ENCODE assay signal across 23 cellular contexts in the genomic region with DNA sequence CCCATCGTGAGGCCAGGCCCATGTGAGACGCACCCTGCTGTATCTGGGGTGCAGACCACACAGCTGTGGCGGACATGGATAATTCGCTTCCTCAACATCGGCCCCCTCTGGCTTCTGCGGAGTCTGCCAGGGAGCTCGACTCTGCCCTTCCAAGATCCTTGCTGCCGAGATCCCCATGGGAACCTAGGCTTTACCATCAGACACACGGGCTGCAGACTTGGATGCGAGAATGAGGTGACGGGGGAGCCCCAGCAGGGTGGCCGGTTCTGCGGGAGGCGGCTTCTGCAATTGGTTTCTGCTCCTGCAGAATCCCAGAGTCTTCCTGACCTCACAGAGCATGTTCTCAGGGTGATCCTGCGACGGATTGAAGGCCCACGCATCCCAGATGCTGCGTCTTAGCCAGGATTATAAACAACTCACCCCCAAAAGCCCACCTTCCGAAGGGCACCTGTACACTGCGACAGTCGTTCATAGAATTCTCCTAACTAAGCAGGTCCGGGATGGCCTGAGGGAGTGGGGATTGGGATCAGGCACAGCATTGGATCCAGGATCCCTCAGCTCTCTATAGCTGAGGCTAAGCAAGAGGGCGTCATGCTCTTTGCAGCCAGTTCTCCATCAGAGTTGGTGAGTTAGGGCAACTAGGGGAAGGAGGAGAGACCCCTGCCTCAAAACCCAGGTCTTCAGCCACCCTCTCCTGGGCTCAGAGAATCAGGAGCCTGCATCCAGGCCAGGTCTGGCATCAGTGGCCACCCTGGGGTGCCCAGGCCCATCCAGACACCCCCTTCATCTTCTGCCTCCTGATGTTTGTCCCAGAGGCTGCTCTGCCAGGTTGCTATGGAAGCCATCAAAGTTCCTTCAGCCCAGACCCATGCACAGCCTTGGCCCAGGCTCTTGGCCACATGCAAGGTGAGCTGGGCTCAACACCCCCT.
"Had no signal": no experiment of that assay in that cellular context is flagged by ENCODE, and none has a peak within 500 bp of the region (broad histone marks: within the 10 kb centered on the region; RNA-seq: fewer than 3 reads in every experiment).

No MANE protein-coding gene starts in this region.

- H3K27me3 Mint-ChIP-seq: activated CD4-positive, alpha-beta T cell treated with anti-CD3 and anti-CD28 coated beads, Interleukin-2, amount 10 ng/mL, durations not matched to agents 7 days and 5 days had no signal

- H3K4me1 ChIP-seq: suprapubic skin had no signal

- H3K36me3 Mint-ChIP-seq: mesothelial cell of epicardium, natural killer cell, T-cell had no signal

- H3K4me3 ChIP-seq: lung, ovary, suprapubic skin had no signal

- H3K9me3 Mint-ChIP-seq: activated CD4-positive, alpha-beta T cell treated with anti-CD3 and anti-CD28 coated beads, Interleukin-2, amount 10 ng/mL, durations not matched to agents 7 days and 5 days; activated naive CD4-positive, alpha-beta T cell treated with anti-CD3 and anti-CD28 coated beads for 36 hours; activated naive CD8-positive, alpha-beta T cell treated with anti-CD3 and anti-CD28 coated beads, Interleukin-2, amount 50 U/mL, for 24 hours; mesothelial cell of epicardium; natural killer cell; stimulated activated naive CD8-positive, alpha-beta T cell treated with anti-CD3 and anti-CD28 coated beads, Interleukin-15, Interleukin-2, amounts not matched to agents 100 ng/mL and 50 ng/mL, for 24 hours; T-cell; T-helper 2 cell treated with Interferon-gamma antibody and Interleukin-4, amounts not matched to agents 5 μg/mL and 100 μg/mL, for 36 hours had no signal

- H3K4me3 Mint-ChIP-seq: activated CD4-positive, alpha-beta T cell treated with anti-CD3 and anti-CD28 coated beads, Interleukin-2, amount 10 ng/mL, durations not matched to agents 7 days and 5 days; activated CD8-positive, alpha-beta T cell treated with anti-CD3 and anti-CD28 coated beads, Interleukin-2, amount 10 ng/mL, durations not matched to agents 7 days and 5 days; activated naive CD4-positive, alpha-beta T cell treated with anti-CD3 and anti-CD28 coated beads for 36 hours; activated naive CD8-positive, alpha-beta T cell treated with anti-CD3 and anti-CD28 coated beads, Interleukin-2, amount 50 U/mL, for 24 hours; mesothelial cell of epicardium; natural killer cell; stimulated activated naive CD8-positive, alpha-beta T cell treated with anti-CD3 and anti-CD28 coated beads, Interleukin-15, Interleukin-2, amounts not matched to agents 100 ng/mL and 50 ng/mL, for 24 hours; T-cell; T-helper 2 cell treated with Interferon-gamma antibody and Interleukin-4, amounts not matched to agents 5 μg/mL and 100 μg/mL, for 36 hours had no signal

- FAIRE-seq: kidney had no signal

- H3K4me1 Mint-ChIP-seq: activated CD4-positive, alpha-beta T cell treated with anti-CD3 and anti-CD28 coated beads, Interleukin-2, amount 10 ng/mL, durations not matched to agents 7 days and 5 days; natural killer cell; T-cell had no signal

- DNase-seq: activated CD4-positive, alpha-beta T cell treated with anti-CD3 and anti-CD28 coated beads, Interleukin-2, amount 10 ng/mL, durations not matched to agents 7 days and 5 days; activated CD4-positive, CD25-positive, alpha-beta regulatory T cell treated with anti-CD3 and anti-CD28 coated beads, Interleukin-2, amount 50 U/mL, for 72 hours; activated CD8-positive, alpha-beta T cell treated with anti-CD3 and anti-CD28 coated beads, Interleukin-2, amount 10 ng/mL, durations not matched to agents 7 days and 5 days; activated naive CD4-positive, alpha-beta T cell treated with anti-CD3 and anti-CD28 coated beads for 36 hours; activated naive CD8-positive, alpha-beta T cell treated with anti-CD3 and anti-CD28 coated beads, Interleukin-2, amount 50 U/mL, for 24 hours; activated T-cell treated with anti-CD3 and anti-CD28 coated beads, Interleukin-2, amount 50 U/mL, for 48 hours; cerebellar nuclear complex; effector CD4-positive, alpha-beta T cell; foreskin melanocyte; kidney; natural killer cell; ovary; right cardiac atrium; SK-N-SH; stimulated activated CD4-positive, alpha-beta T cell treated with anti-CD3 and anti-CD28 coated beads, Interleukin-12 subunit alpha, Interleukin-12 subunit beta, amount 100 ng/mL, for 4 hours; T-cell; trophoblast cell; WERI-Rb-1 had no signal

- H3K9me3 ChIP-seq: ovary, SK-N-SH, suprapubic skin had no signal

- H3K36me3 ChIP-seq: ovary, suprapubic skin, WERI-Rb-1 had no signal

- H3K27ac Mint-ChIP-seq: activated CD4-positive, alpha-beta T cell treated with anti-CD3 and anti-CD28 coated beads, Interleukin-2, amount 10 ng/mL, durations not matched to agents 7 days and 5 days; activated CD8-positive, alpha-beta T cell treated with anti-CD3 and anti-CD28 coated beads, Interleukin-2, amount 10 ng/mL, durations not matched to agents 7 days and 5 days; activated naive CD4-positive, alpha-beta T cell treated with anti-CD3 and anti-CD28 coated beads for 36 hours; mesothelial cell of epicardium; natural killer cell; stimulated activated naive CD8-positive, alpha-beta T cell treated with anti-CD3 and anti-CD28 coated beads, Interleukin-15, Interleukin-2, amounts not matched to agents 100 ng/mL and 50 ng/mL, for 24 hours; T-cell; T-helper 2 cell treated with Interferon-gamma antibody and Interleukin-4, amounts not matched to agents 5 μg/mL and 100 μg/mL, for 36 hours had no signal

- H3K27me3 ChIP-seq: ovary had no signal

- ATAC-seq: activated CD8-positive, alpha-beta T cell treated with anti-CD3 and anti-CD28 coated beads, Interleukin-2, amount 10 ng/mL, durations not matched to agents 7 days and 5 days; activated naive CD8-positive, alpha-beta T cell treated with anti-CD3 and anti-CD28 coated beads, Interleukin-2, amount 50 U/mL, for 24 hours; natural killer cell; right cardiac atrium; T-cell had no signal

- H3K27ac ChIP-seq: ovary, suprapubic skin, WERI-Rb-1 had no signal
